ENCODE assay signal across 20 cellular contexts in genomic region chr7:98136423-98136822, GRCh38. TPM values are rescaled to one million over a fixed set of nuclear protein-coding genes. Genes with fewer than 3 reads are reported as not detected.
DNase-seq lines count a peak whose midpoint lies in the region; ATAC-seq and TF ChIP-seq lines count a peak whose summit lies in the region.
"Had no signal": no experiment of that assay in that cellular context is flagged by ENCODE, and none has a peak within 500 bp of the region (broad histone marks: within the 10 kb centered on the region; RNA-seq: fewer than 3 reads in every experiment).

No MANE protein-coding gene starts in this region.

- H3K27me3 Mint-ChIP-seq in CD14-positive monocyte (ENCODE audit: low read depth in 3 of 3), result peaks cover 33 to 51% (median 48%) of the 10 kb centered on the region in 3 donors

- DNase-seq in CD14-positive monocyte (ENCODE audit: low spot score) (no peak), LNCaP clone FGC (ENCODE audit: low read depth) (peak; percentile 30), left lobe of liver (ENCODE audit: low spot score) (no peak), A172 (ENCODE audit: low spot score) (no peak), NCI-H2227 (lab: John Stamatoyannopoulos, UW; ENCODE audit: unreplicated experiment) (no peak)
- DNase-seq in effector CD4-positive, alpha-beta T cell, result no peak
- DNase-seq: AML-193; DMS79; GOT3; Kasumi-1; MM.1S; NCI-H1436; NCI-H187 treated with DMSO at 0.1 percent for 48 hours; NCI-H2227 treated with DMSO at 0.1 percent for 48 hours; NCI-H510A; NK-92 treated with Interleukin-12 subunit alpha and Interleukin-12 subunit beta, amount 100 ng/mL, for 24 hours; SIG-M5; SK-N-SH had no signal

- H3K27ac Mint-ChIP-seq in CD14-positive monocyte, result peak overlapping the region in 4 of 7 donors; percentile 0 to 64 (median 16)

- peaks cover 75% of the 10 kb centered on the region for H3K4me1 Mint-ChIP-seq in CD14-positive monocyte

- ATAC-seq in left lobe of liver (peak; percentile 32), HG03442 (IDR thresholded peaks at IDR 0.05; ENCODE audit: unreplicated experiment) (no peak)
- ATAC-seq: Panc1 had no signal

- H3K4me3 Mint-ChIP-seq in CD14-positive monocyte, result peak overlapping the region in 1 of 2 donors; percentile 81

- peaks cover 0 to 5% (median 2%) of the 10 kb centered on the region in 7 donors for H3K9me3 Mint-ChIP-seq in CD14-positive monocyte

- peaks cover 41 to 48% of the 10 kb centered on the region in 2 donors for H3K36me3 Mint-ChIP-seq in CD14-positive monocyte

- TF ChIP-seq CTCF in CD14-positive monocyte (IDR thresholded peaks at IDR 0.05), result no peak
- TF ChIP-seq CTCF in LNCaP clone FGC (IDR thresholded peaks at IDR 0.05; ENCODE audit: control insufficient read depth, extremely low read depth, insufficient read depth), result no peak

- intact Hi-C loops in CD14-positive monocyte (cut with micrococcal nuclease), result loop anchor here (5.0 to 10.0 kb wide), 2 partner anchors 34 to 118 kb away; partner anchors contain the start of gene TECPR1 (in 1 of the 2)

- 0 out of 2 replicates have a peak overlapping the region, but pooled peaks have one; percentile 8 for H3K4me3 ChIP-seq in LNCaP clone FGC (ENCODE audit: low read depth, low read length)

RNA-seq across cellular contexts. Expression of gene LMTK2, which starts 29.8 kb away (rescaled TPM):
- polyA plus RNA-seq in CD14-positive monocyte, result 1 to 10 TPM; 1.7 to 1.8 TPM
- 12.7 TPM for total RNA-seq in left lobe of liver
- 8.7 and 9.3 TPM in 2 replicates for total RNA-seq in A172 (2014; rRNA removed; shearing (Covaris generic))
